In the genomic region with DNA sequence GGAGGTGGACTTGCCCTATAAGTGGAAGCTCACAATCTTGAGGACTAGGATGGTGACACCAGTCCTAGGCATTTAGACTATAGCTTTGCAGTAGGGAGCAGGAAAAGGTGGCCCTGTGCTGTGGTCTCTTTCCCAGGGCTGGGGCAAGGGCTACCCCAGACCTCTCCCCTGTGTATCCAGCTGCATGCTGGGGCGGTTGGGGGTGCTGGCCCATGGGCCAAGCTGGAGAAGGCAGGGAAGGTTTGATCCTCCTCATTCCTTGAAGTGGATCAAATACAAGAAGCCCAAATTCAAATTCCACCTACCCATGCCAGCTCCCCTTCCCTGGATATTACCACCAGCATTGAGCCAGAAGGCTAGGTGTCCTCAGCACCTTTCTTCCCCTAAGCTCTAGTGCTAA, we compare ENCODE assay signal across 24 cellular contexts.
"Had no signal": no experiment of that assay in that cellular context is flagged by ENCODE, and none has a peak within 500 bp of the region (broad histone marks: within the 10 kb centered on the region; RNA-seq: fewer than 3 reads in every experiment).

No MANE protein-coding gene starts in this region.

- ATAC-seq: left lobe of liver; natural killer cell; psoas muscle; right cardiac atrium; stimulated activated naive B cell treated with anti-CD40 and anti-IgM and Interleukin-4, amounts not matched to agents 10 μg/mL and 1 μg/mL and 100 μg/mL, for 72 hours had no signal

- H3K4me3 Mint-ChIP-seq: memory B cell; stimulated activated naive B cell treated with anti-CD40 and anti-IgM and Interleukin-4, amounts not matched to agents 10 μg/mL and 1 μg/mL and 100 μg/mL, for 72 hours; type B pancreatic cell had no signal

- H3K9me3 ChIP-seq: ovary, psoas muscle, sigmoid colon, stomach, testis, tibial artery had no signal

- H3K27me3 Mint-ChIP-seq: memory B cell; stimulated activated naive B cell treated with anti-CD40 and anti-IgM and Interleukin-4, amounts not matched to agents 10 μg/mL and 1 μg/mL and 100 μg/mL, for 72 hours had no signal

- H3K27me3 ChIP-seq: ovary, sigmoid colon, testis had no signal

- DNase-seq: dermis blood vessel endothelial cell; effector memory CD4-positive, alpha-beta T cell; erythroblast; hypothalamus; immature natural killer cell; islet precursor cell; natural killer cell; occipital lobe; ovary; psoas muscle; right cardiac atrium; sigmoid colon; stimulated activated CD4-positive, alpha-beta T cell treated with anti-CD3 and anti-CD28 coated beads, Interleukin-15, amount 100 ng/mL, for 24 hours; stimulated activated CD4-positive, alpha-beta T cell treated with anti-CD3 and anti-CD28 coated beads, Interleukin-2, amount 100 ng/mL, for 48 hours; stimulated activated naive B cell treated with anti-CD40 and anti-IgM and Interleukin-4, amounts not matched to agents 10 μg/mL and 1 μg/mL and 100 μg/mL, for 72 hours; stomach; testis; tibial artery had no signal

- H3K36me3 Mint-ChIP-seq: immature natural killer cell; natural killer cell; stimulated activated naive B cell treated with anti-CD40 and anti-IgM and Interleukin-4, amounts not matched to agents 10 μg/mL and 1 μg/mL and 100 μg/mL, for 72 hours; type B pancreatic cell had no signal

- H3K36me3 ChIP-seq: ovary, sigmoid colon, stomach, tibial artery had no signal

- FAIRE-seq: frontal cortex had no signal

- H3K27ac Mint-ChIP-seq: immature natural killer cell; memory B cell; natural killer cell; stimulated activated naive B cell treated with anti-CD40 and anti-IgM and Interleukin-4, amounts not matched to agents 10 μg/mL and 1 μg/mL and 100 μg/mL, for 72 hours; type B pancreatic cell had no signal

- H3K27ac ChIP-seq: coronary artery, ovary, psoas muscle, stomach, testis, tibial artery had no signal

- H3K4me3 ChIP-seq: coronary artery, lung, ovary, psoas muscle, sigmoid colon, stomach, testis, tibial artery had no signal

- H3K4me1 ChIP-seq: psoas muscle had no signal

- H3K9me3 Mint-ChIP-seq: immature natural killer cell, natural killer cell, type B pancreatic cell had no signal
